Comparison of ENCODE assay signal across 19 cellular contexts in genomic region chr9:75918909-75919308, GRCh38. TPM values are rescaled to one million over a fixed set of nuclear protein-coding genes. Genes with fewer than 3 reads are reported as not detected.
DNase-seq lines count a peak whose midpoint lies in the region; ATAC-seq and TF ChIP-seq lines count a peak whose summit lies in the region.
"Had no signal": no experiment of that assay in that cellular context is flagged by ENCODE, and none has a peak within 500 bp of the region (broad histone marks: within the 10 kb centered on the region; RNA-seq: fewer than 3 reads in every experiment).

No MANE protein-coding gene starts in this region.

- peak overlapping the region; percentile 14 for H3K27ac Mint-ChIP-seq in CD8-positive, alpha-beta T cell
- peak overlapping the region; percentile 81 for H3K27ac Mint-ChIP-seq in Calu3 (ENCODE audit: unreplicated experiment)
- H3K27ac Mint-ChIP-seq: CD14-positive monocyte; CD4-positive, alpha-beta T cell had no signal

- POLR2A ChIA-PET in CD8-positive, alpha-beta T cell (lab: Charles Lee) = no interaction called here
- POLR2A ChIA-PET in PC-9 (lab: Charles Lee; ENCODE audit: unreplicated experiment) = no interaction called here

- H3K79me2 ChIP-seq in PC-9 (ENCODE audit: low read depth) = peaks cover 66% of the 10 kb centered on the region

- no peak overlapping the region for H3K4me3 ChIP-seq in CD8-positive, alpha-beta T cell (ENCODE audit: low read depth, low read length)
- no peak overlapping the region for H3K4me3 ChIP-seq in PC-9
- H3K4me3 ChIP-seq: BLaER1 treated with 17β-estradiol and CSF1 and Interleukin-3, amounts not matched to agents 10 nM and 100 nM; GM12878; HAP-1 had no signal

- BruUV-seq in Calu3 (replicated peaks; lab: Mats Ljungman, UMichigan) (TSS peak; percentile 25), PC-9 (replicated peaks; lab: Mats Ljungman, UMichigan) (no TSS peak)

- H3K27ac ChIP-seq in CD8-positive, alpha-beta T cell (ENCODE audit: low read depth, low read length) = no peak overlapping the region
- peak overlapping the region; percentile 53 for H3K27ac ChIP-seq in PC-9
- H3K27ac ChIP-seq: BLaER1 treated with 17β-estradiol and CSF1 and Interleukin-3, amounts not matched to agents 10 nM and 100 nM had no signal

- peaks cover 2% of the 10 kb centered on the region for H3K36me3 Mint-ChIP-seq in CD8-positive, alpha-beta T cell
- peaks cover 23% of the 10 kb centered on the region for H3K36me3 Mint-ChIP-seq in Calu3 (ENCODE audit: insufficient read depth, unreplicated experiment)
- H3K36me3 Mint-ChIP-seq: CD14-positive monocyte had no signal

- no peak overlapping the region for H2AFZ ChIP-seq in PC-9

- H3K9me2 ChIP-seq in PC-9 (ENCODE audit: insufficient read depth) = no peaks in the 10 kb centered on the region; the same call in 1 of the 2 replicates

- no peaks in the 10 kb centered on the region for H3K9me3 ChIP-seq in CD8-positive, alpha-beta T cell (ENCODE audit: low read length)
- H3K9me3 ChIP-seq in PC-9 (ENCODE audit: insufficient read depth, low read depth) = no peaks in the 10 kb centered on the region
- H3K9me3 ChIP-seq: BE2C; BLaER1 treated with 17β-estradiol and CSF1 and Interleukin-3, amounts not matched to agents 10 nM and 100 nM; HAP-1 had no signal

- DNase-seq in CD8-positive, alpha-beta T cell = no peak
- DNase-seq in Calu3 = no peak
- peak in 1 of 2 experiments; percentile 56 for DNase-seq in PC-9
- no peak for DNase-seq in left lobe of liver (ENCODE audit: low spot score)
- DNase-seq in Ammon's horn (ENCODE audit: low spot score) = no peak
- DNase-seq: BE2C; CD4-positive, alpha-beta T cell; COR-L47; DMS 273 treated with DMSO at 0.1 percent for 48 hours; DMS79; EL; GDM1; GOT3 had no signal

- TF ChIP-seq CTCF in CD8-positive, alpha-beta T cell (IDR thresholded peaks at IDR 0.05) = no peak
- TF ChIP-seq CTCF in Calu3 (IDR thresholded peaks at IDR 0.05; ENCODE audit: unreplicated experiment) (no peak), PC-9 (conservative IDR thresholded peaks at IDR 0.05) (no peak)

- intact Hi-C loops in CD8-positive, alpha-beta T cell (cut with DNase I, micrococcal nuclease) = no loop called here
- intact Hi-C loops in Calu3 (cut with micrococcal nuclease; ENCODE audit: unreplicated experiment) (loop anchor here (5.0 kb wide), 1 partner anchor 33 kb away; no protein-coding TSS in a partner anchor), PC-9 (cut with micrococcal nuclease; ENCODE audit: unreplicated experiment) (loop anchor here (1.0 kb wide), 1 partner anchor 45 kb away; no protein-coding TSS in a partner anchor)

- H4K20me1 ChIP-seq in PC-9 (ENCODE audit: insufficient read depth) = no peaks in the 10 kb centered on the region
- H4K20me1 ChIP-seq: BLaER1 treated with 17β-estradiol and CSF1 and Interleukin-3, amounts not matched to agents 10 nM and 100 nM had no signal

- peaks cover 19% of the 10 kb centered on the region; the same call in 1 of the 2 replicates for H3F3A ChIP-seq in PC-9 (ENCODE audit: insufficient read depth, low read depth)

- H3K4me1 Mint-ChIP-seq in CD8-positive, alpha-beta T cell (ENCODE audit: low read depth) = peaks cover 46% of the 10 kb centered on the region
- H3K4me1 Mint-ChIP-seq in Calu3 (ENCODE audit: low read depth, unreplicated experiment) = peaks cover 65% of the 10 kb centered on the region

- no peaks in the 10 kb centered on the region for H3K27me3 ChIP-seq in CD8-positive, alpha-beta T cell (ENCODE audit: insufficient read depth, low read length)
- H3K27me3 ChIP-seq in PC-9 (ENCODE audit: insufficient read depth, low read depth) = no peaks in the 10 kb centered on the region
- H3K27me3 ChIP-seq: BLaER1 treated with 17β-estradiol and CSF1 and Interleukin-3, amounts not matched to agents 10 nM and 100 nM had no signal

- ATAC-seq in CD8-positive, alpha-beta T cell = no peak
- ATAC-seq in left lobe of liver = peak; percentile 26
- no peak for ATAC-seq in GM19455 (IDR thresholded peaks at IDR 0.05; ENCODE audit: unreplicated experiment)
- ATAC-seq in HG03196 (IDR thresholded peaks at IDR 0.05; ENCODE audit: unreplicated experiment) = no peak
- ATAC-seq: GM12878 had no signal

- H3K9me3 Mint-ChIP-seq in CD8-positive, alpha-beta T cell = peaks cover 2% of the 10 kb centered on the region
- H3K9me3 Mint-ChIP-seq in Calu3 (ENCODE audit: low read depth, unreplicated experiment) = no peaks in the 10 kb centered on the region
- H3K9me3 Mint-ChIP-seq: CD14-positive monocyte; CD4-positive, alpha-beta T cell had no signal

- no peaks in the 10 kb centered on the region for H3K4me1 ChIP-seq in CD8-positive, alpha-beta T cell (ENCODE audit: insufficient read depth, low read length)
- H3K4me1 ChIP-seq in PC-9 (replicated peaks; ENCODE audit: insufficient read depth) = peaks cover 28% of the 10 kb centered on the region
- H3K4me1 ChIP-seq: BE2C; BLaER1 treated with 17β-estradiol and CSF1 and Interleukin-3, amounts not matched to agents 10 nM and 100 nM; HAP-1 had no signal

- no peaks in the 10 kb centered on the region for H3K36me3 ChIP-seq in CD8-positive, alpha-beta T cell (ENCODE audit: insufficient read depth, low read length)
- H3K36me3 ChIP-seq in PC-9 (ENCODE audit: low read depth) = no peaks in the 10 kb centered on the region
- H3K36me3 ChIP-seq: BE2C; BLaER1 treated with 17β-estradiol and CSF1 and Interleukin-3, amounts not matched to agents 10 nM and 100 nM; HAP-1 had no signal

- no peaks in the 10 kb centered on the region for H3K27me3 Mint-ChIP-seq in CD8-positive, alpha-beta T cell (ENCODE audit: low read depth)
- H3K27me3 Mint-ChIP-seq in Calu3 (ENCODE audit: unreplicated experiment) = no peaks in the 10 kb centered on the region
- H3K27me3 Mint-ChIP-seq: CD4-positive, alpha-beta T cell had no signal

- CTCF ChIA-PET in CD8-positive, alpha-beta T cell (lab: Charles Lee) = no interaction called here
- CTCF ChIA-PET in Calu3 (lab: Charles Lee) (no interaction called here), PC-9 (lab: Charles Lee) (no interaction called here)

- no peak overlapping the region for H3K4me3 Mint-ChIP-seq in CD8-positive, alpha-beta T cell
- no peak overlapping the region for H3K4me3 Mint-ChIP-seq in Calu3 (ENCODE audit: low read depth, unreplicated experiment)
- H3K4me3 Mint-ChIP-seq: CD14-positive monocyte; CD4-positive, alpha-beta T cell had no signal

- peak overlapping the region; percentile 49 for H3K4me2 ChIP-seq in PC-9
- H3K4me2 ChIP-seq: BLaER1 treated with 17β-estradiol and CSF1 and Interleukin-3, amounts not matched to agents 10 nM and 100 nM had no signal

RNA-seq across cellular contexts. Expression of gene PCSK5, which starts 28.4 kb away (rescaled TPM):
- 10 to 100 TPM; 13.7 to 13.8 TPM for total RNA-seq in CD8-positive, alpha-beta T cell
- total RNA-seq in Calu3 (2022) (38.4 and 46.6 TPM in 2 replicates), PC-9 (2021) (8.2 and 9.8 TPM in 2 replicates), left lobe of liver (3.2 TPM)

Comparison
In these comparisons a context has a peak if more than half of its experiments do, and no peak if none do; other contexts are left out.
1. intact Hi-C loops: an anchor here in Calu3 (5.0 kb wide) and PC-9 (1.0 kb wide); none called in CD8-positive, alpha-beta T cell.